25 cellular contexts compared by ENCODE assay signal in the genomic region with DNA sequence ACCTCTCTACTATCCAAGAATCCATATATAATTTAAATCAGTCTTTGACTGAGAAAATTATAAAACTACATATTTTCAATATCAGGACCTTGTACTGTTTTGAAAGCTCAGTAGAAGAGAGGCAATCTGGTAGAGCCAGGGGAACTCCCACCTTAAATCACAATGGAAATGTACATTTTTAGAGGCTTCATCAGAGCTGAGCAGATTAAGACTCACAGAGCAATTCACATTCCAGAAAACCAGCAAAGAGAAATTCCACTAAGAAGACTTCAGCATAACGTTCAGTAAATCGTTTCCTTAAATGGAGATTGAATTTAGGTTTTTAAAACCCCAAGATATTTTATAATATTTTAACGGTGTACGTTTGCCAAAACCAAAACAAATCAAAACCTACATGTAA.
DNase-seq lines count a peak whose midpoint lies in the region; ATAC-seq, FAIRE-seq and TF ChIP-seq lines count a peak whose summit lies in the region.
"Had no signal": no experiment of that assay in that cellular context is flagged by ENCODE, and none has a peak within 500 bp of the region (broad histone marks: within the 10 kb centered on the region; RNA-seq: fewer than 3 reads in every experiment).

No MANE protein-coding gene starts in this region.

- DNase-seq in A172 (ENCODE audit: low spot score): peak; percentile 65
- peak; percentile 83 for DNase-seq in GM23248
- DNase-seq in astrocyte (ENCODE audit: low read depth): peak; percentile 71
- peak; percentile 34 for DNase-seq in iris pigment epithelial cell (ENCODE audit: low read depth)
- DNase-seq in stimulated activated CD4-positive, alpha-beta T cell treated with anti-CD3 and anti-CD28 coated beads, Interleukin-4, amount 100 ng/mL, for 4 hours: no peak
- DNase-seq in middle frontal gyrus (ENCODE audit: extremely low spot score, low spot score): no peak
- DNase-seq in activated naive CD8-positive, alpha-beta T cell treated with anti-CD3 and anti-CD28 coated beads, Interleukin-2, amount 50 U/mL, for 24 hours: no peak
- DNase-seq in activated gamma-delta T cell (lab: John Stamatoyannopoulos, UW): no peak
- DNase-seq: 8988T; activated CD4-positive, alpha-beta T cell treated with anti-CD3 and anti-CD28 coated beads, Interleukin-2, amount 50 U/mL, for 48 hours; activated gamma-delta T cell treated with Interleukin-2 at 50 U/mL for 16 hours; DMS 273 treated with DMSO at 0.1 percent for 48 hours; GF-D8; H7; left lung; mucosa of descending colon; NCI-H1092 treated with DMSO at 0.1 percent for 48 hours; NCI-H2081 treated with DMSO at 0.1 percent for 48 hours; NCI-H510A; NK-92 treated with Interleukin-12 subunit alpha and Interleukin-12 subunit beta, amount 100 ng/mL, for 24 hours; stimulated activated CD4-positive, alpha-beta T cell treated with anti-CD3 and anti-CD28 coated beads, Interleukin-12 subunit alpha, Interleukin-12 subunit beta, amount 100 ng/mL, for 4 hours had no signal

- H3K9me3 Mint-ChIP-seq in astrocyte (ENCODE audit: unreplicated experiment): peaks cover 4% of the 10 kb centered on the region
- peaks cover 5% of the 10 kb centered on the region for H3K9me3 Mint-ChIP-seq in activated naive CD8-positive, alpha-beta T cell treated with anti-CD3 and anti-CD28 coated beads, Interleukin-2, amount 50 U/mL, for 24 hours
- H3K9me3 Mint-ChIP-seq: T-helper 2 cell treated with Interferon-gamma antibody and Interleukin-4, amounts not matched to agents 5 μg/mL and 100 μg/mL, for 36 hours had no signal

- no peak for FAIRE-seq in astrocyte (lab: Jason Lieb, UNC)

- H3K4me3 ChIP-seq in GM23248 (no peak overlapping the region), astrocyte (ENCODE audit: insufficient read depth, low read depth, low read length) (no peak overlapping the region)
- H3K4me3 ChIP-seq: left lung, mucosa of descending colon, neural progenitor cell had no signal

- no peaks in the 10 kb centered on the region for H3K27me3 ChIP-seq in GM23248 (replicated peaks; ENCODE audit: insufficient read depth)
- no peaks in the 10 kb centered on the region for H3K27me3 ChIP-seq in astrocyte (ENCODE audit: insufficient read depth, low read length)
- H3K27me3 ChIP-seq: left lung, neural progenitor cell had no signal

- H3K27ac ChIP-seq in GM23248 (peak overlapping the region; percentile 30), astrocyte (ENCODE audit: low read depth, low read length) (peak overlapping the region; percentile 75)
- H3K27ac ChIP-seq: left lung, neural progenitor cell had no signal

- no peaks in the 10 kb centered on the region for H3K27me3 Mint-ChIP-seq in astrocyte (ENCODE audit: low read depth, unreplicated experiment)
- peaks cover 13% of the 10 kb centered on the region for H3K27me3 Mint-ChIP-seq in activated naive CD8-positive, alpha-beta T cell treated with anti-CD3 and anti-CD28 coated beads, Interleukin-2, amount 50 U/mL, for 24 hours

- H4K20me1 ChIP-seq in GM23248 (ENCODE audit: insufficient read depth) (no peaks in the 10 kb centered on the region), astrocyte (ENCODE audit: insufficient read depth, low read length) (no peaks in the 10 kb centered on the region)

- H3K9me2 ChIP-seq in GM23248 (ENCODE audit: insufficient read depth): no peaks in the 10 kb centered on the region; the same call in 1 of the 2 replicates

- H3K4me3 Mint-ChIP-seq in astrocyte (ENCODE audit: unreplicated experiment): no peak overlapping the region
- no peak overlapping the region for H3K4me3 Mint-ChIP-seq in activated naive CD8-positive, alpha-beta T cell treated with anti-CD3 and anti-CD28 coated beads, Interleukin-2, amount 50 U/mL, for 24 hours
- H3K4me3 Mint-ChIP-seq: central memory CD8-positive, alpha-beta T cell; neural progenitor cell; T-helper 2 cell treated with Interferon-gamma antibody and Interleukin-4, amounts not matched to agents 5 μg/mL and 100 μg/mL, for 36 hours; WTC11 had no signal

- H3K27ac Mint-ChIP-seq in astrocyte (ENCODE audit: unreplicated experiment): peak overlapping the region; percentile 96
- H3K27ac Mint-ChIP-seq in activated naive CD8-positive, alpha-beta T cell treated with anti-CD3 and anti-CD28 coated beads, Interleukin-2, amount 50 U/mL, for 24 hours: no peak overlapping the region
- H3K27ac Mint-ChIP-seq: neural progenitor cell; T-helper 2 cell treated with Interferon-gamma antibody and Interleukin-4, amounts not matched to agents 5 μg/mL and 100 μg/mL, for 36 hours; WTC11 had no signal

- 39 to 42% methylated on average over 4 of the region's 4 CpGs for WGBS in GM23248 (ENCODE audit: low coverage in 1 of 2, low lambda C conversion rate in 2 of 2, missing lambda C conversion rate in 2 of 2), 2 experiments

- H3K4me1 ChIP-seq in GM23248 (ENCODE audit: insufficient read depth): peaks cover 28% of the 10 kb centered on the region
- peaks cover 3% of the 10 kb centered on the region for H3K4me1 ChIP-seq in astrocyte (ENCODE audit: insufficient read depth, low read length)
- H3K4me1 ChIP-seq: left lung, neural progenitor cell had no signal

- no peaks in the 10 kb centered on the region for H3K9me3 ChIP-seq in GM23248 (ENCODE audit: low read depth)
- no peaks in the 10 kb centered on the region for H3K9me3 ChIP-seq in astrocyte (ENCODE audit: insufficient read depth, low read depth, low read length)
- H3K9me3 ChIP-seq: left lung, mucosa of descending colon had no signal

- H3K79me2 ChIP-seq in GM23248 (ENCODE audit: insufficient read depth): no peaks in the 10 kb centered on the region
- no peaks in the 10 kb centered on the region for H3K79me2 ChIP-seq in astrocyte (ENCODE audit: insufficient read depth, low read length)

- peaks cover 22% of the 10 kb centered on the region for H3K4me1 Mint-ChIP-seq in astrocyte (ENCODE audit: low read depth, unreplicated experiment)
- H3K4me1 Mint-ChIP-seq in activated naive CD8-positive, alpha-beta T cell treated with anti-CD3 and anti-CD28 coated beads, Interleukin-2, amount 50 U/mL, for 24 hours: no peaks in the 10 kb centered on the region
- H3K4me1 Mint-ChIP-seq: central memory CD8-positive, alpha-beta T cell; neural progenitor cell had no signal

- H3F3A ChIP-seq in GM23248 (ENCODE audit: insufficient read depth): peaks cover 31% of the 10 kb centered on the region

- no peak overlapping the region for H2AFZ ChIP-seq in GM23248
- no peak overlapping the region for H2AFZ ChIP-seq in astrocyte (ENCODE audit: low read depth, low read length)
- H2AFZ ChIP-seq: neural progenitor cell had no signal

- H3K9ac ChIP-seq in GM23248 (no peak overlapping the region), astrocyte (ENCODE audit: low read length) (no peak overlapping the region)
- H3K9ac ChIP-seq: neural progenitor cell had no signal

- ATAC-seq in activated naive CD8-positive, alpha-beta T cell treated with anti-CD3 and anti-CD28 coated beads, Interleukin-2, amount 50 U/mL, for 24 hours: no peak
- ATAC-seq: left lung, mucosa of descending colon, WTC11 had no signal

- no peak for TF ChIP-seq CTCF in astrocyte (IDR thresholded peaks at IDR 0.05; ENCODE audit: insufficient read depth, low read depth, low read length)

- H3K4me2 ChIP-seq in GM23248 (ENCODE audit: unreplicated experiment) (peak overlapping the region; percentile 63), astrocyte (ENCODE audit: low read length) (no peak overlapping the region)
- H3K4me2 ChIP-seq: neural progenitor cell had no signal

- H3K36me3 ChIP-seq in GM23248 (ENCODE audit: low read depth): no peaks in the 10 kb centered on the region
- H3K36me3 ChIP-seq in astrocyte (ENCODE audit: insufficient read depth, low read length): no peaks in the 10 kb centered on the region
- H3K36me3 ChIP-seq: left lung, neural progenitor cell had no signal

- H3K36me3 Mint-ChIP-seq in astrocyte (ENCODE audit: low read depth, unreplicated experiment): no peaks in the 10 kb centered on the region
- H3K36me3 Mint-ChIP-seq in activated naive CD8-positive, alpha-beta T cell treated with anti-CD3 and anti-CD28 coated beads, Interleukin-2, amount 50 U/mL, for 24 hours (ENCODE audit: low read depth): no peaks in the 10 kb centered on the region
- H3K36me3 Mint-ChIP-seq: neural progenitor cell, WTC11 had no signal

- in situ Hi-C loops in GM23248 (cut with MboI): no loop called here

Comparison
In these comparisons a context has a peak if more than half of its experiments do, and no peak if none do; other contexts are left out.
1. DNase-seq: peak in A172 (single experiment), GM23248 (single experiment), astrocyte (single experiment) and iris pigment epithelial cell (single experiment); none in stimulated activated CD4-positive, alpha-beta T cell treated with anti-CD3 and anti-CD28 coated beads, Interleukin-4, amount 100 ng/mL, for 4 hours (0 of 2), middle frontal gyrus (single experiment), activated naive CD8-positive, alpha-beta T cell treated with anti-CD3 and anti-CD28 coated beads, Interleukin-2, amount 50 U/mL, for 24 hours (single experiment) and activated gamma-delta T cell (single experiment).